In genomic region chr5:132854992-132855391, GRCh38 we compare ENCODE assay signal across 7 cellular contexts. TPM values are rescaled to one million over a fixed set of nuclear protein-coding genes. Genes with fewer than 3 reads are reported as not detected.
"Had no signal": no experiment of that assay in that cellular context is flagged by ENCODE, and none has a peak within 500 bp of the region (broad histone marks: within the 10 kb centered on the region; RNA-seq: fewer than 3 reads in every experiment).

No MANE protein-coding gene starts in this region.

RNA-seq across cellular contexts. Expression of gene GDF9, which starts 11.3 kb away (rescaled TPM):
- total RNA-seq: LHCN-M2 had no signal

RNA-seq across cellular contexts. Expression of gene SOWAHA, which starts 41.9 kb away (rescaled TPM):
- total RNA-seq: LHCN-M2, MCF 10A, NCI-H460, OCI-LY7, PC-9, RPMI7951, SK-MEL-5 had no signal
